ENCODE assay signal across 10 cellular contexts in genomic region chr1:59973719-59974118, GRCh38. TPM values are rescaled to one million over a fixed set of nuclear protein-coding genes. Genes with fewer than 3 reads are reported as not detected.
"Had no signal": no experiment of that assay in that cellular context is flagged by ENCODE, and none has a peak within 500 bp of the region (broad histone marks: within the 10 kb centered on the region; RNA-seq: fewer than 3 reads in every experiment).

No MANE protein-coding gene starts in this region.

- H2AFZ ChIP-seq: GM23248 had no signal

- H3K4me1 ChIP-seq: HAP-1 had no signal

- H3K27ac ChIP-seq: GM23248 had no signal

- H3K9ac ChIP-seq: GM23248 had no signal

- ATAC-seq: HCT116, K562 had no signal

- H3K4me3 ChIP-seq: GM23248, HAP-1, K562 had no signal

- DNase-seq: GM23248, GOT3, H7, IMR-90, KG1 had no signal

- FAIRE-seq: HTR-8/SVneo, K562 had no signal

- H3K36me3 ChIP-seq: HAP-1 had no signal

- H3K9me3 ChIP-seq: HAP-1 had no signal

RNA-seq across cellular contexts. Expression of gene CYP2J2, which starts 47.1 kb away (rescaled TPM):
- total RNA-seq: GM23248, HT-29, K562 had no signal
- polyA plus RNA-seq: GM23248, IMR-90, K562 had no signal
